13 cellular contexts compared by ENCODE assay signal in genomic region chr12:22406622-22407021, GRCh38.
DNase-seq lines count a peak whose midpoint lies in the region; ATAC-seq and TF ChIP-seq lines count a peak whose summit lies in the region.
"Had no signal": no experiment of that assay in that cellular context is flagged by ENCODE, and none has a peak within 500 bp of the region (broad histone marks: within the 10 kb centered on the region; RNA-seq: fewer than 3 reads in every experiment).

No MANE protein-coding gene starts in this region.

- H3K4me1 ChIP-seq in lower lobe of right lung, result peaks cover 22% of the 10 kb centered on the region
- H3K4me1 ChIP-seq: adrenal gland had no signal

- peak; percentile 63 for ATAC-seq in GM18909 (IDR thresholded peaks at IDR 0.05; ENCODE audit: poor library complexity, unreplicated experiment)
- ATAC-seq in HG02943 (IDR thresholded peaks at IDR 0.05; ENCODE audit: low read depth, unreplicated experiment), result peak; percentile 67
- no peak for ATAC-seq in lower lobe of right lung
- ATAC-seq: stimulated activated memory B cell treated with anti-CD40 and anti-IgM and Interleukin-4, amounts not matched to agents 10 μg/mL and 1 μg/mL and 100 μg/mL, for 72 hours had no signal

- DNase-seq in AG10803 (ENCODE audit: low read depth) (peak; percentile 2), OCI-M1 (lab: John Stamatoyannopoulos, UW) (peak; percentile 45), OCI-M2 (lab: John Stamatoyannopoulos, UW; ENCODE audit: unreplicated experiment) (no peak), SHP77 (lab: John Stamatoyannopoulos, UW) (no peak), lower lobe of right lung (no peak)
- no peak for DNase-seq in stimulated activated CD4-positive, alpha-beta T cell treated with anti-CD3 and anti-CD28 coated beads, Interleukin-4, amount 100 ng/mL, for 4 hours
- DNase-seq: adrenal gland; kidney glomerular epithelial cell; NCI-H187; stimulated activated CD4-positive, alpha-beta T cell treated with anti-CD3 and anti-CD28 coated beads, Interleukin-2, amount 100 ng/mL, for 24 hours had no signal

- no peak overlapping the region for H3K27ac ChIP-seq in lower lobe of right lung
- H3K27ac ChIP-seq: adrenal gland had no signal

- no peak overlapping the region for H3K4me3 ChIP-seq in AG10803 (ENCODE audit: low read length)
- H3K4me3 ChIP-seq in lower lobe of right lung, result no peak overlapping the region
- H3K4me3 ChIP-seq: adrenal gland had no signal

- no peaks in the 10 kb centered on the region for H3K9me3 ChIP-seq in lower lobe of right lung
- H3K9me3 ChIP-seq: adrenal gland had no signal

- TF ChIP-seq CTCF in AG10803 (conservative IDR thresholded peaks at IDR 0.05; ENCODE audit: low read length) (no peak), lower lobe of right lung (IDR thresholded peaks at IDR 0.05) (no peak)

- H3K36me3 ChIP-seq in lower lobe of right lung, result no peaks in the 10 kb centered on the region
- H3K36me3 ChIP-seq: adrenal gland had no signal

- intact Hi-C loops in lower lobe of right lung (cut with DNase I), result no loop called here

- no peaks in the 10 kb centered on the region for H3K27me3 ChIP-seq in lower lobe of right lung (ENCODE audit: low read depth)
- H3K27me3 ChIP-seq: adrenal gland had no signal

Comparison
In these comparisons a context has a peak if more than half of its experiments do, and no peak if none do; other contexts are left out.
1. DNase-seq: peak in AG10803 (single experiment) and OCI-M1 (single experiment); none in OCI-M2 (single experiment), SHP77 (0 of 2), lower lobe of right lung (single experiment) and stimulated activated CD4-positive, alpha-beta T cell treated with anti-CD3 and anti-CD28 coated beads, Interleukin-4, amount 100 ng/mL, for 4 hours (0 of 2).
2. ATAC-seq: peak in GM18909 (single experiment) and HG02943 (single experiment); none in lower lobe of right lung (0 of 2).